In genomic region chr11:8366316-8366715, GRCh38 we compare ENCODE assay signal across 28 cellular contexts.
"Had no signal": no experiment of that assay in that cellular context is flagged by ENCODE, and none has a peak within 500 bp of the region (broad histone marks: within the 10 kb centered on the region; RNA-seq: fewer than 3 reads in every experiment).

No MANE protein-coding gene starts in this region.

- H3K4me1 Mint-ChIP-seq: activated CD4-positive, alpha-beta memory T cell treated with anti-CD3 and anti-CD28 coated beads, Interleukin-2, amount 10 ng/mL, durations not matched to agents 7 days and 5 days; activated CD4-positive, alpha-beta T cell treated with anti-CD3 and anti-CD28 coated beads, Interleukin-2, amount 10 ng/mL, durations not matched to agents 7 days and 5 days; activated naive CD4-positive, alpha-beta T cell treated with anti-CD3 and anti-CD28 coated beads, Interleukin-2, amount 50 U/mL, for 24 hours; activated naive CD8-positive, alpha-beta T cell treated with anti-CD3 and anti-CD28 coated beads for 36 hours; activated naive CD8-positive, alpha-beta T cell treated with anti-CD3 and anti-CD28 coated beads, Interleukin-2, amount 50 U/mL, for 24 hours; central memory CD8-positive, alpha-beta T cell; endodermal cell had no signal

- H3K27me3 Mint-ChIP-seq: activated naive CD4-positive, alpha-beta T cell treated with anti-CD3 and anti-CD28 coated beads, Interleukin-2, amount 50 U/mL, for 24 hours; activated naive CD8-positive, alpha-beta T cell treated with anti-CD3 and anti-CD28 coated beads for 36 hours; activated naive CD8-positive, alpha-beta T cell treated with anti-CD3 and anti-CD28 coated beads, Interleukin-2, amount 50 U/mL, for 24 hours; activated T-cell treated with anti-CD3 and anti-CD28 coated beads, Interleukin-2, amount 50 U/mL, for 24 hours; brain; central memory CD8-positive, alpha-beta T cell; dendritic cell treated with granulocyte-macrophage colony-stimulating factor and Interleukin-4, amounts not matched to agents 40 ng/mL and 50 ng/mL, for 4 days had no signal

- H3K9me3 Mint-ChIP-seq: activated CD4-positive, alpha-beta memory T cell treated with anti-CD3 and anti-CD28 coated beads, Interleukin-2, amount 10 ng/mL, durations not matched to agents 7 days and 5 days; activated CD4-positive, alpha-beta T cell treated with anti-CD3 and anti-CD28 coated beads, Interleukin-2, amount 10 ng/mL, durations not matched to agents 7 days and 5 days; activated naive CD4-positive, alpha-beta T cell treated with anti-CD3 and anti-CD28 coated beads for 36 hours; activated naive CD4-positive, alpha-beta T cell treated with anti-CD3 and anti-CD28 coated beads, Interleukin-2, amount 50 U/mL, for 24 hours; activated naive CD8-positive, alpha-beta T cell treated with anti-CD3 and anti-CD28 coated beads for 36 hours; activated naive CD8-positive, alpha-beta T cell treated with anti-CD3 and anti-CD28 coated beads, Interleukin-2, amount 50 U/mL, for 24 hours; activated T-cell treated with anti-CD3 and anti-CD28 coated beads, Interleukin-2, amount 50 U/mL, for 24 hours; activated T-cell treated with anti-CD3 and anti-CD28 coated beads, Interleukin-2, amount 50 U/mL, for 72 hours; central memory CD8-positive, alpha-beta T cell; dendritic cell treated with granulocyte-macrophage colony-stimulating factor and Interleukin-4, amounts not matched to agents 40 ng/mL and 50 ng/mL, for 4 days; endodermal cell had no signal

- ATAC-seq: activated naive CD8-positive, alpha-beta T cell treated with anti-CD3 and anti-CD28 coated beads, Interleukin-2, amount 50 U/mL, for 24 hours; activated T-cell treated with anti-CD3 and anti-CD28 coated beads, Interleukin-2, amount 50 U/mL, for 72 hours; esophagus mucosa had no signal

- H3K36me3 ChIP-seq: adrenal gland, ascending aorta, breast epithelium had no signal

- H3K27ac ChIP-seq: adrenal gland, ascending aorta, breast epithelium, coronary artery, dorsolateral prefrontal cortex had no signal

- H3K4me3 ChIP-seq: adrenal gland, ascending aorta, breast epithelium, coronary artery, dorsolateral prefrontal cortex had no signal

- H3K27me3 ChIP-seq: adrenal gland, ascending aorta, breast epithelium, dorsolateral prefrontal cortex had no signal

- DNase-seq: activated CD4-positive, alpha-beta memory T cell treated with anti-CD3 and anti-CD28 coated beads, Interleukin-2, amount 10 ng/mL, durations not matched to agents 7 days and 5 days; activated CD4-positive, alpha-beta T cell treated with anti-CD3 and anti-CD28 coated beads for 4 hours; activated CD4-positive, alpha-beta T cell treated with anti-CD3 and anti-CD28 coated beads, Interleukin-2, amount 10 ng/mL, durations not matched to agents 7 days and 5 days; activated CD4-positive, alpha-beta T cell treated with anti-CD3 and anti-CD28 coated beads, Interleukin-2, amount 50 U/mL, for 4 hours; activated CD4-positive, CD25-positive, alpha-beta regulatory T cell; activated CD4-positive, CD25-positive, alpha-beta regulatory T cell treated with anti-CD3 and anti-CD28 coated beads, Interleukin-2, amount 50 U/mL, for 72 hours; activated CD8-positive, alpha-beta memory T cell treated with anti-CD3 and anti-CD28 coated beads, Interleukin-2, amount 50 U/mL, for 48 hours; activated naive CD4-positive, alpha-beta T cell treated with anti-CD3 and anti-CD28 coated beads for 36 hours; activated naive CD8-positive, alpha-beta T cell treated with anti-CD3 and anti-CD28 coated beads for 36 hours; activated naive CD8-positive, alpha-beta T cell treated with anti-CD3 and anti-CD28 coated beads, Interleukin-2, amount 50 U/mL, for 24 hours; activated T-cell treated with anti-CD3 and anti-CD28 coated beads for 4 hours; activated T-cell treated with anti-CD3 and anti-CD28 coated beads, Interleukin-2, amount 50 U/mL, for 24 hours; activated T-cell treated with anti-CD3 and anti-CD28 coated beads, Interleukin-2, amount 50 U/mL, for 72 hours; adrenal gland; dorsolateral prefrontal cortex; effector memory CD4-positive, alpha-beta T cell; foreskin fibroblast; glutamatergic neuron; T-helper 2 cell had no signal

- H3K4me1 ChIP-seq: adrenal gland, ascending aorta, breast epithelium had no signal

- H3K9me3 ChIP-seq: adrenal gland, ascending aorta, breast epithelium had no signal

- H3K4me3 Mint-ChIP-seq: activated CD4-positive, alpha-beta memory T cell treated with anti-CD3 and anti-CD28 coated beads, Interleukin-2, amount 10 ng/mL, durations not matched to agents 7 days and 5 days; activated CD4-positive, alpha-beta T cell treated with anti-CD3 and anti-CD28 coated beads, Interleukin-2, amount 10 ng/mL, durations not matched to agents 7 days and 5 days; activated naive CD4-positive, alpha-beta T cell treated with anti-CD3 and anti-CD28 coated beads for 36 hours; activated naive CD4-positive, alpha-beta T cell treated with anti-CD3 and anti-CD28 coated beads, Interleukin-2, amount 50 U/mL, for 24 hours; activated naive CD8-positive, alpha-beta T cell treated with anti-CD3 and anti-CD28 coated beads for 36 hours; activated naive CD8-positive, alpha-beta T cell treated with anti-CD3 and anti-CD28 coated beads, Interleukin-2, amount 50 U/mL, for 24 hours; activated T-cell treated with anti-CD3 and anti-CD28 coated beads, Interleukin-2, amount 50 U/mL, for 24 hours; activated T-cell treated with anti-CD3 and anti-CD28 coated beads, Interleukin-2, amount 50 U/mL, for 72 hours; brain; central memory CD8-positive, alpha-beta T cell; dendritic cell treated with granulocyte-macrophage colony-stimulating factor and Interleukin-4, amounts not matched to agents 40 ng/mL and 50 ng/mL, for 4 days; endodermal cell had no signal

- H3K27ac Mint-ChIP-seq: activated CD4-positive, alpha-beta memory T cell treated with anti-CD3 and anti-CD28 coated beads, Interleukin-2, amount 10 ng/mL, durations not matched to agents 7 days and 5 days; activated CD4-positive, alpha-beta T cell treated with anti-CD3 and anti-CD28 coated beads, Interleukin-2, amount 10 ng/mL, durations not matched to agents 7 days and 5 days; activated naive CD4-positive, alpha-beta T cell treated with anti-CD3 and anti-CD28 coated beads for 36 hours; activated naive CD4-positive, alpha-beta T cell treated with anti-CD3 and anti-CD28 coated beads, Interleukin-2, amount 50 U/mL, for 24 hours; activated naive CD8-positive, alpha-beta T cell treated with anti-CD3 and anti-CD28 coated beads for 36 hours; activated naive CD8-positive, alpha-beta T cell treated with anti-CD3 and anti-CD28 coated beads, Interleukin-2, amount 50 U/mL, for 24 hours; activated T-cell treated with anti-CD3 and anti-CD28 coated beads, Interleukin-2, amount 50 U/mL, for 24 hours; activated T-cell treated with anti-CD3 and anti-CD28 coated beads, Interleukin-2, amount 50 U/mL, for 72 hours; brain; dendritic cell treated with granulocyte-macrophage colony-stimulating factor and Interleukin-4, amounts not matched to agents 40 ng/mL and 50 ng/mL, for 4 days; endodermal cell had no signal
